In the genomic region with DNA sequence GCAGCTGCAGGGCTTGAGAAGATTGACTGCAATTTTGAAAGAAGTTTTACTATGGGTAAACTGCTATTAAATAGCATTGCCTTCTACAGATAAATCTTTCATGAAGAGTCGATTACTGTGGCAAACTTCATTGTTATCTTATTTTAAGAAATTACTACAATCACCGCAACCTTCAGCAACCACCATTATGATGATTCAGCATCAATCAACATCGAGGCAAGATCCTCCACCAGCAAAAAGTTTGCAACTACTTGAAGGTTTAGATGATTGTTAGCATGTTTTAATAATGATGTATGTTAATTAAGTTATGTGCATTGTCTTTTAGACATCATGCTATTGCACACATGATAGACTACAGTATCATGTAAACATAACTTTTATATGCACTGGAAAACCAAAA, we compare ENCODE assay signal across 27 cellular contexts.
"Had no signal": no experiment of that assay in that cellular context is flagged by ENCODE, and none has a peak within 500 bp of the region (broad histone marks: within the 10 kb centered on the region; RNA-seq: fewer than 3 reads in every experiment).

No MANE protein-coding gene starts in this region.

- ATAC-seq: stimulated activated effector memory CD8-positive, alpha-beta T cell treated with anti-CD3 and anti-CD28 coated beads, Interleukin-12 subunit alpha, Interleukin-12 subunit beta, amount 100 ng/mL, for 72 hours; stimulated activated memory B cell treated with anti-CD40 and anti-IgM and Interleukin-4, amounts not matched to agents 10 μg/mL and 1 μg/mL and 100 μg/mL, for 72 hours; stimulated activated naive B cell treated with anti-CD40 and anti-IgM and Interleukin-4, amounts not matched to agents 10 μg/mL and 1 μg/mL and 100 μg/mL, for 72 hours; stimulated activated naive CD8-positive, alpha-beta T cell treated with anti-CD3 and anti-CD28 coated beads, Interleukin-15, amount 100 ng/mL, for 72 hours; stimulated activated naive CD8-positive, alpha-beta T cell treated with anti-CD3 and anti-CD28 coated beads, Interleukin-15, Interleukin-2, amounts not matched to agents 100 U/mL and 50 U/mL, for 24 hours; upper lobe of right lung had no signal

- DNase-seq: stimulated activated CD4-positive, alpha-beta T cell treated with anti-CD3 and anti-CD28 coated beads, Interleukin-2, amount 100 ng/mL, for 48 hours; stimulated activated CD4-positive, alpha-beta T cell treated with anti-CD3 and anti-CD28 coated beads, Interleukin-4, amount 100 ng/mL, for 1 hour; stimulated activated CD4-positive, alpha-beta T cell treated with anti-CD3 and anti-CD28 coated beads, Interleukin-4, amount 100 ng/mL, for 24 hours; stimulated activated CD4-positive, alpha-beta T cell treated with anti-CD3 and anti-CD28 coated beads, Interleukin-4, amount 100 ng/mL, for 4 hours; stimulated activated CD8-positive, alpha-beta memory T cell treated with anti-CD3 and anti-CD28 coated beads, Interleukin-4, amount 100 ng/mL, for 48 hours; stimulated activated naive B cell treated with anti-CD40 and anti-IgM and Interleukin-4, amounts not matched to agents 10 μg/mL and 1 μg/mL and 100 μg/mL, for 72 hours; stimulated activated naive CD4-positive, alpha-beta T cell; stimulated activated naive CD4-positive, alpha-beta T cell treated with Interleukin-2 at 50 U/mL for 16 hours; stimulated activated naive CD8-positive, alpha-beta T cell treated with anti-CD3 and anti-CD28 coated beads, Interleukin-15, amount 100 ng/mL, for 72 hours; stimulated activated naive CD8-positive, alpha-beta T cell treated with anti-CD3 and anti-CD28 coated beads, Interleukin-15, Interleukin-2, amounts not matched to agents 100 U/mL and 50 U/mL, for 24 hours; stomach; substantia nigra; testis; thyroid gland; tibial artery; transverse colon; trophoblast cell; upper lobe of left lung; upper lobe of right lung; uterus had no signal

- H3K4me3 ChIP-seq: stomach, suprapubic skin, testis, thoracic aorta, thyroid gland, tibial artery, tibial nerve, transverse colon, upper lobe of left lung, upper lobe of right lung, uterus, vagina had no signal

- H3K9me3 ChIP-seq: suprapubic skin, testis, thoracic aorta, thyroid gland, tibial artery, tibial nerve, transverse colon, upper lobe of left lung, upper lobe of right lung, uterus, vagina had no signal

- H3K4me1 ChIP-seq: stomach, suprapubic skin, testis, thyroid gland, tibial artery, tibial nerve, transverse colon, upper lobe of left lung, upper lobe of right lung, uterus, vagina had no signal

- FAIRE-seq: urothelium cell line had no signal

- H3K27me3 ChIP-seq: stomach, suprapubic skin, testis, thyroid gland, tibial artery, tibial nerve, transverse colon, upper lobe of left lung, upper lobe of right lung, uterus, vagina had no signal

- H3K27ac ChIP-seq: stomach, suprapubic skin, testis, thoracic aorta, thyroid gland, tibial artery, tibial nerve, transverse colon, upper lobe of left lung, upper lobe of right lung, uterus, vagina had no signal

- H3K36me3 ChIP-seq: stomach, suprapubic skin, thoracic aorta, thyroid gland, tibial artery, tibial nerve, transverse colon, upper lobe of left lung, upper lobe of right lung, uterus, vagina had no signal
